12 cellular contexts compared by ENCODE assay signal in genomic region chr4:166675411-166675810, GRCh38.
DNase-seq lines count a peak whose midpoint lies in the region; ATAC-seq and TF ChIP-seq lines count a peak whose summit lies in the region.
"Had no signal": no experiment of that assay in that cellular context is flagged by ENCODE, and none has a peak within 500 bp of the region (broad histone marks: within the 10 kb centered on the region; RNA-seq: fewer than 3 reads in every experiment).

No MANE protein-coding gene starts in this region.

- no peak for ATAC-seq in GM19023 (IDR thresholded peaks at IDR 0.05; ENCODE audit: unreplicated experiment)
- ATAC-seq: A549 had no signal

- DNase-seq in ACHN (peak; percentile 18), MG63 (peak; percentile 75), astrocyte of the spinal cord (ENCODE audit: low read depth, low spot score) (peak; percentile 85), islet precursor cell (peak; percentile 79), G401 (ENCODE audit: low spot score) (no peak), NCI-H2196 (lab: John Stamatoyannopoulos, UW; ENCODE audit: unreplicated experiment) (no peak), NCI-H1105 (lab: John Stamatoyannopoulos, UW) (no peak)
- DNase-seq: NCI-H1048; NCI-H446; stimulated activated CD4-positive, alpha-beta T cell treated with anti-CD3 and anti-CD28 coated beads, Interleukin-15, amount 100 ng/mL, for 24 hours had no signal

- H3K4me3 ChIP-seq in MG63 (no peak overlapping the region), astrocyte of the spinal cord (ENCODE audit: low read depth, low read length) (no peak overlapping the region)
- H3K4me3 ChIP-seq: A549 had no signal

- no peaks in the 10 kb centered on the region for H3K9me3 ChIP-seq in MG63
- H3K9me3 ChIP-seq: A549 had no signal

- no peak for TF ChIP-seq CTCF in astrocyte of the spinal cord (IDR thresholded peaks at IDR 0.05; ENCODE audit: low read depth, low read length)

- in situ Hi-C loops in ACHN (cut with HindIII; ENCODE audit: low pct_ligation_motif_present, low pct_unique_long_range_greater_than_20kb, low sequenced_read_pairs), result no loop called here
- in situ Hi-C loops in astrocyte of the spinal cord (cut with HindIII; ENCODE audit: low sequenced_read_pairs), result no loop called here
- in situ Hi-C loops in G401 (cut with HindIII; ENCODE audit: low sequenced_read_pairs), result no loop called here

- no peaks in the 10 kb centered on the region for H3K27me3 ChIP-seq in MG63

- H3K36me3 ChIP-seq in MG63, result no peaks in the 10 kb centered on the region

Comparison
In these comparisons a context has a peak if more than half of its experiments do, and no peak if none do; other contexts are left out.
1. DNase-seq: peak in ACHN (single experiment), MG63 (single experiment), astrocyte of the spinal cord (single experiment) and islet precursor cell (single experiment); none in G401 (single experiment), NCI-H2196 (single experiment) and NCI-H1105 (single experiment).